ENCODE assay signal across 22 cellular contexts in the genomic region with DNA sequence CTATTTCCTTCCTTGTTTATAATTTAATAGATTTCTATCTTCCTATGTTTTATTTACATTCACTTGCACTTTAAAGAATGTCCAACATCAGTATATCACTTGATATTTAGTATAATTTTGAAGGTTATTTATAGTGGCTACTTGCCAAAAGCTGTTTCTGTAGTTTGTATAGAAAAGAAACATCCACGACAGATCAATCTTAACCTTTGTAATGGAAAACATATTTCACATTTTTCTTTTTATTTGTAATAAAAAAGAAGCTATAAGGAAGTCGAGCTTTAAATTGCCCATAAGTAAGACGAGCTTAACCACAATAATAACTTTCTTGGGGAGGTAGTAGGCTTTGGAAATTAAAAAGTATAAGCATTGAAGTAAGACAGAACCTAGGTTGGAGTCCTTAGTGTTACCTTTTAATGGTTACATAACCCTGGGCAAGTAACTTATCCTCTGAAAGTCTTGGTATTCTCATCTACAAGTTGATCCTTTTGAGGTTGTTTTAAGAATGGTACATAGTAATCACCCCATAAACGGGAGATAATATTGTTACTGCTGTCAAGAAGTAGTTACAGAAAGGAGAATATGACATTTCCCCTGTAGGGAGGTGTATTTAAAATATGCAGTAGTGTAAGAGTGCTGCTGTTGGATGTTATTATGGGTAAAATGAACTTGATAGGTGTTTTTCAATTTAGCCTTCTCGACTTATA. TPM values are rescaled to one million over a fixed set of nuclear protein-coding genes. Genes with fewer than 3 reads are reported as not detected.
DNase-seq lines count a peak whose midpoint lies in the region; ATAC-seq and TF ChIP-seq lines count a peak whose summit lies in the region.
"Had no signal": no experiment of that assay in that cellular context is flagged by ENCODE, and none has a peak within 500 bp of the region (broad histone marks: within the 10 kb centered on the region; RNA-seq: fewer than 3 reads in every experiment).

No MANE protein-coding gene starts in this region.

- no peaks in the 10 kb centered on the region for H3K9me3 Mint-ChIP-seq in stimulated activated effector memory CD8-positive, alpha-beta T cell treated with anti-CD3 and anti-CD28 coated beads, Interleukin-12 subunit alpha, Interleukin-12 subunit beta, amount 100 ng/mL, for 72 hours
- H3K9me3 Mint-ChIP-seq: activated T-cell treated with anti-CD3 and anti-CD28 coated beads, Interleukin-2, amount 50 U/mL, for 4 hours had no signal

- CTCF ChIA-PET in IMR-90 (lab: Yijun Ruan, JAX), result interaction anchor here (0.6 to 1.1 kb wide), 2 partner anchors 22 to 92 kb away, joined by 3 to 8 read pairs; no protein-coding TSS in a partner anchor

- H3K9me1 ChIP-seq in IMR-90 (ENCODE audit: insufficient read depth, low read length), result peaks cover 6% of the 10 kb centered on the region

- H4K8ac ChIP-seq in IMR-90 (ENCODE audit: low read depth in 2 of 2, low read length in 2 of 2), result no peak overlapping the region

- H3K36me3 ChIP-seq in IMR-90 (ENCODE audit: control insufficient read depth, insufficient read depth, low read length), result no peaks in the 10 kb centered on the region; the same call in 1 of the 2 replicates
- H3K36me3 ChIP-seq in ascending aorta, result no peaks in the 10 kb centered on the region
- H3K36me3 ChIP-seq in muscle layer of colon (ENCODE audit: insufficient read depth, low read length), result no peaks in the 10 kb centered on the region
- no peaks in the 10 kb centered on the region for H3K36me3 ChIP-seq in thoracic aorta
- H3K36me3 ChIP-seq: ovary had no signal

- H3K4ac ChIP-seq in IMR-90 (ENCODE audit: low read depth, low read length), result no peak overlapping the region

- no peak overlapping the region for H3K56ac ChIP-seq in IMR-90 (ENCODE audit: extremely low read depth, insufficient read depth, low read length)

- no peak overlapping the region for H3K18ac ChIP-seq in IMR-90 (ENCODE audit: low read depth, low read length)

- no CpG with 5 or more reads among the region's 5 CpGs for WGBS in IMR-90 (ENCODE audit: extremely low coverage in 2 of 2, insufficient read length in 1 of 2), 2 experiments

- no peak overlapping the region for H2BK120ac ChIP-seq in IMR-90 (ENCODE audit: low read depth, low read length)

- H3K14ac ChIP-seq in IMR-90 (replicated peaks; ENCODE audit: low read depth, low read length), result no peak overlapping the region

- no peak overlapping the region for H2AFZ ChIP-seq in IMR-90 (replicated peaks; ENCODE audit: low read length, poor library complexity)

- H3K4me3 Mint-ChIP-seq in stimulated activated effector memory CD8-positive, alpha-beta T cell treated with anti-CD3 and anti-CD28 coated beads, Interleukin-12 subunit alpha, Interleukin-12 subunit beta, amount 100 ng/mL, for 72 hours, result no peak overlapping the region
- H3K4me3 Mint-ChIP-seq: activated naive CD4-positive, alpha-beta T cell treated with anti-CD3 and anti-CD28 coated beads for 36 hours; activated T-cell treated with anti-CD3 and anti-CD28 coated beads, Interleukin-2, amount 50 U/mL, for 4 hours had no signal

- BruUV-seq in IMR-90 (replicated peaks; lab: Mats Ljungman, UMichigan), result no TSS peak

- no peak overlapping the region for H3K27ac Mint-ChIP-seq in stimulated activated effector memory CD8-positive, alpha-beta T cell treated with anti-CD3 and anti-CD28 coated beads, Interleukin-12 subunit alpha, Interleukin-12 subunit beta, amount 100 ng/mL, for 72 hours
- H3K27ac Mint-ChIP-seq: activated naive CD4-positive, alpha-beta T cell treated with anti-CD3 and anti-CD28 coated beads for 36 hours had no signal

- no peak overlapping the region for H2BK15ac ChIP-seq in IMR-90 (ENCODE audit: low read depth, low read length)

- H3K27ac ChIP-seq in IMR-90 (ENCODE audit: insufficient read depth, low read length) (no peak overlapping the region; the same call in 1 of the 2 replicates), ascending aorta (peak overlapping the region; percentile 69 to 77), muscle layer of colon (ENCODE audit: low read depth, low read length) (peak overlapping the region; percentile 43), thoracic aorta (peak overlapping the region; percentile 57 to 65)

- intact Hi-C loops in IMR-90 (cut with micrococcal nuclease) (no loop called here), ascending aorta (cut with DNase I) (no loop called here)

- POLR2A ChIA-PET in IMR-90 (lab: Charles Lee; ENCODE audit: unreplicated experiment), result no interaction called here

- peak overlapping the region; percentile 9 for H2BK5ac ChIP-seq in IMR-90 (ENCODE audit: low read depth, low read length, poor library complexity, severe bottlenecking)

- H3K4me1 ChIP-seq in IMR-90 (ENCODE audit: control insufficient read depth, insufficient read depth, low read length), result peaks cover 15% of the 10 kb centered on the region
- peaks cover 6 to 64% of the 10 kb centered on the region in 2 donors for H3K4me1 ChIP-seq in ascending aorta
- H3K4me1 ChIP-seq in muscle layer of colon (ENCODE audit: insufficient read depth, low read length), result peaks cover 75% of the 10 kb centered on the region
- peaks cover 56 to 81% of the 10 kb centered on the region in 2 donors for H3K4me1 ChIP-seq in thoracic aorta (ENCODE audit: control insufficient read depth in 1 of 2, low read depth in 2 of 2)

- no peaks in the 10 kb centered on the region for H3K4me1 Mint-ChIP-seq in stimulated activated effector memory CD8-positive, alpha-beta T cell treated with anti-CD3 and anti-CD28 coated beads, Interleukin-12 subunit alpha, Interleukin-12 subunit beta, amount 100 ng/mL, for 72 hours

- no peak overlapping the region for H4K5ac ChIP-seq in IMR-90 (ENCODE audit: low read depth, low read length)

- H3K27me3 ChIP-seq in IMR-90 (ENCODE audit: control insufficient read depth, insufficient read depth, low read length) (no peaks in the 10 kb centered on the region), ascending aorta (no peaks in the 10 kb centered on the region), muscle layer of colon (ENCODE audit: control insufficient read depth in 1 of 2, insufficient read depth in 2 of 2, low read length in 2 of 2) (no peaks in the 10 kb centered on the region), thoracic aorta (replicated peaks; ENCODE audit: insufficient read depth) (no peaks in the 10 kb centered on the region)
- H3K27me3 ChIP-seq: ovary, upper lobe of left lung had no signal

- DNase-seq in IMR-90 (no peak), ascending aorta (ENCODE audit: low spot score in 2 of 2) (no peak), thoracic aorta (ENCODE audit: low spot score) (no peak), NCI-H2196 (lab: John Stamatoyannopoulos, UW; ENCODE audit: unreplicated experiment) (no peak)
- no peak for DNase-seq in stimulated activated effector memory CD8-positive, alpha-beta T cell treated with anti-CD3 and anti-CD28 coated beads, Interleukin-12 subunit alpha, Interleukin-12 subunit beta, amount 100 ng/mL, for 72 hours (ENCODE audit: low spot score in 2 of 2)
- DNase-seq: activated CD8-positive, alpha-beta memory T cell treated with anti-CD3 and anti-CD28 coated beads for 24 hours; activated naive CD4-positive, alpha-beta T cell treated with anti-CD3 and anti-CD28 coated beads for 36 hours; activated T-cell treated with anti-CD3 and anti-CD28 coated beads, Interleukin-2, amount 50 U/mL, for 4 hours; anterior cingulate cortex; central memory CD4-positive, alpha-beta T cell; DND-41; effector CD4-positive, alpha-beta T cell; glutamatergic neuron; NCI-H2081 treated with DMSO at 0.1 percent for 48 hours; NCI-H510A; ovary; stimulated activated CD4-positive, alpha-beta T cell treated with anti-CD3 and anti-CD28 coated beads, Interleukin-1b, Interleukin-23, amount 100 ng/mL, for 48 hours; stimulated activated naive CD4-positive, alpha-beta T cell treated with Interleukin-2 at 50 U/mL for 16 hours; upper lobe of left lung had no signal

- peaks cover 13 to 45% of the 10 kb centered on the region in 2 experiments for H3K79me1 ChIP-seq in IMR-90 (ENCODE audit: low read depth in 1 of 2, low read length in 2 of 2)

- H3K4me3 ChIP-seq in IMR-90 (ENCODE audit: insufficient read depth, low read depth, low read length) (no peak overlapping the region), ascending aorta (no peak overlapping the region), muscle layer of colon (ENCODE audit: low read depth in 1 of 2, low read length in 2 of 2) (no peak overlapping the region), thoracic aorta (no peak overlapping the region)
- H3K4me3 ChIP-seq: lung, ovary, upper lobe of left lung had no signal

- no peak overlapping the region for H3K4me2 ChIP-seq in IMR-90 (ENCODE audit: low read depth, low read length)

- ATAC-seq in IMR-90 (ENCODE audit: low read depth), result no peak
- no peak for ATAC-seq in thoracic aorta (ENCODE audit: insufficient number of reproducible peaks, low FRiP score, low read depth)
- ATAC-seq in GM18505 (IDR thresholded peaks at IDR 0.05; ENCODE audit: unreplicated experiment), result no peak
- no peak for ATAC-seq in stimulated activated effector memory CD8-positive, alpha-beta T cell treated with anti-CD3 and anti-CD28 coated beads, Interleukin-12 subunit alpha, Interleukin-12 subunit beta, amount 100 ng/mL, for 72 hours
- ATAC-seq: activated T-cell treated with anti-CD3 and anti-CD28 coated beads, Interleukin-2, amount 50 U/mL, for 4 hours had no signal

- H4K91ac ChIP-seq in IMR-90 (ENCODE audit: insufficient read depth, low read depth, low read length), result no peak overlapping the region

- H3K9me3 ChIP-seq in IMR-90 (ENCODE audit: control insufficient read depth, insufficient read depth, low read length) (no peaks in the 10 kb centered on the region), ascending aorta (peaks cover 0 to 6% of the 10 kb centered on the region in 2 donors), muscle layer of colon (ENCODE audit: low read length) (no peaks in the 10 kb centered on the region), thoracic aorta (no peaks in the 10 kb centered on the region)
- H3K9me3 ChIP-seq: ovary, upper lobe of left lung had no signal

- dilution Hi-C loops in IMR-90 (cut with HindIII; ENCODE audit: low sequenced_read_pairs, unreplicated experiment), result no loop called here

- TF ChIP-seq CTCF in IMR-90 (conservative IDR thresholded peaks at IDR 0.05; ENCODE audit: low read depth, low read length), result no peak
- no peak for TF ChIP-seq CTCF in ascending aorta (IDR thresholded peaks at IDR 0.05)
- TF ChIP-seq CTCF in thoracic aorta (IDR thresholded peaks at IDR 0.05), result no peak

- no peak overlapping the region for H2BK20ac ChIP-seq in IMR-90 (ENCODE audit: low read depth, low read length)

- no peak for TF ChIP-seq RAD21 in IMR-90 (IDR thresholded peaks at IDR 0.05; ENCODE audit: low read length)

- in situ Hi-C loops in IMR-90 (cut with MboI; ENCODE audit: low sequenced_read_pairs), result no loop called here

- H3K23ac ChIP-seq in IMR-90 (ENCODE audit: low read depth, low read length), result no peak overlapping the region

- no peak overlapping the region for H2AK5ac ChIP-seq in IMR-90 (ENCODE audit: low read depth, low read length)

- no peak for TF ChIP-seq POLR2A in IMR-90 (IDR thresholded peaks at IDR 0.05; ENCODE audit: low read depth, low read length)
- TF ChIP-seq POLR2A in GM18505 (IDR thresholded peaks at IDR 0.05; ENCODE audit: borderline replicate concordance, extremely low read depth, insufficient read depth, insufficient read length), result no peak

- no peak overlapping the region for H3K9ac ChIP-seq in IMR-90 (ENCODE audit: low read depth, low read length)
- H3K9ac ChIP-seq in muscle layer of colon (ENCODE audit: low read length), result no peak overlapping the region

- H4K20me1 ChIP-seq in IMR-90 (ENCODE audit: insufficient read depth, low read length), result peaks cover 3% of the 10 kb centered on the region; the same call in 1 of the 2 replicates

- H2AK9ac ChIP-seq in IMR-90 (replicated peaks; ENCODE audit: low read depth, low read length, poor library complexity), result no peak overlapping the region

- H3K36me3 Mint-ChIP-seq in stimulated activated effector memory CD8-positive, alpha-beta T cell treated with anti-CD3 and anti-CD28 coated beads, Interleukin-12 subunit alpha, Interleukin-12 subunit beta, amount 100 ng/mL, for 72 hours, result no peaks in the 10 kb centered on the region

RNA-seq across cellular contexts. Expression of gene CPED1, which starts 32.9 kb away (rescaled TPM):
- 96.8 and 102 TPM in 2 replicates for total RNA-seq in IMR-90 (2012; rRNA removed)
- 28.7 and 31.2 TPM in 2 replicates for polyA plus RNA-seq in IMR-90 (2012; rRNA removed)
- 11.9 and 18.5 TPM in 2 replicates for polyA plus RNA-seq in IMR-90 (2012; cell fraction: cytosol; rRNA removed)
- 9.1 and 28.6 TPM in 2 replicates for polyA plus RNA-seq in IMR-90 (2012; cell fraction: nucleus; rRNA removed; ENCODE audit: low replicate concordance)
- total RNA-seq in ascending aorta, result 69.5 TPM
- total RNA-seq in thoracic aorta, result 100 to 1,000 TPM in 1 of 2 donors, 10 to 100 TPM in 1; 77.4 to 126 TPM
- total RNA-seq: activated naive CD4-positive, alpha-beta T cell treated with anti-CD3 and anti-CD28 coated beads for 36 hours had no signal
